ENCODE assay signal across 15 cellular contexts in the genomic region with DNA sequence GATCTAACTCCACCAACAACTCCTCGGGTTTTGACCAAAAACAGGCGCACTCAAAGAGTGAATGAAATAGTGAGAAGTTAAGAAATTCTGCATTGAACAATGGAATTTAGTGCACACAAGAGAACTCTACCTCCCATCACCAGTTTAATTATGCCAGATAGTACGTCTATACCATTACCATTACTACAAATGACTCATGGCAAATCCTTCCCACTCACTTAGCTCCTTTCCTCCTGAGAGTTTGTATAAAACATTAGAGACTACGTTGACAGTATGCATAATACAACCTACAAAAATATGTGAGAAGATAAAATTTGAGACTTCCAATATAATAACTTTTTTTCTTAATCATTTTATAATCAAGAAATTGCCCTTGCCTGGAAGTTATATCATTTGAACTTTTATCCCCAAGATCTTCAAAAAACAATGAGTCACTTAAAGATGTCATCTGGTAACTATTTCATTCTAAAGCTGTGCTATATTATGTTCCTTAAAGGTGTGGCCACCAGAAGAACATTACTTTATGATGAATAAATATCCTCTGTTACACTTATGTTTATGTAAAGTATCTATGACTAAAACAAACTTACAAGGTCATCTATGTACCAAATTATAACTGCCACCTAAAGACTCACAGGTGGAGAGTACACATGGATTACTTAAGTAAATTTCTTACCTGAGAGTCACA.
DNase-seq lines count a peak whose midpoint lies in the region; ATAC-seq and TF ChIP-seq lines count a peak whose summit lies in the region.
"Had no signal": no experiment of that assay in that cellular context is flagged by ENCODE, and none has a peak within 500 bp of the region (broad histone marks: within the 10 kb centered on the region; RNA-seq: fewer than 3 reads in every experiment).

No MANE protein-coding gene starts in this region.

- H3K79me1 ChIP-seq in trophoblast cell (ENCODE audit: low read length): no peaks in the 10 kb centered on the region

- peak overlapping the region; percentile 16 for H3K27ac Mint-ChIP-seq in activated CD8-positive, alpha-beta T cell treated with anti-CD3 and anti-CD28 coated beads for 36 hours
- no peak overlapping the region for H3K27ac Mint-ChIP-seq in activated CD8-positive, alpha-beta T cell treated with anti-CD3 and anti-CD28 coated beads, Interleukin-2, amount 10 ng/mL, durations not matched to agents 7 days and 5 days

- H3K36me3 ChIP-seq in trophoblast cell (ENCODE audit: control insufficient read depth in 1 of 2, insufficient read depth in 2 of 2, low read length in 2 of 2): no peaks in the 10 kb centered on the region
- H3K36me3 ChIP-seq: spleen, thoracic aorta had no signal

- H3K27ac ChIP-seq in trophoblast cell (ENCODE audit: low read depth, low read length): no peak overlapping the region
- H3K27ac ChIP-seq: thoracic aorta had no signal

- H2BK120ac ChIP-seq in trophoblast cell (ENCODE audit: insufficient read depth, low read length, poor library complexity): no peak overlapping the region

- no peak overlapping the region for H3K4ac ChIP-seq in trophoblast cell (ENCODE audit: low read depth, low read length)

- in situ Hi-C loops in astrocyte of the spinal cord (cut with HindIII; ENCODE audit: low sequenced_read_pairs): no loop called here

- peaks cover 80% of the 10 kb centered on the region for H3K4me1 Mint-ChIP-seq in activated CD8-positive, alpha-beta T cell treated with anti-CD3 and anti-CD28 coated beads for 36 hours (ENCODE audit: low read depth)
- peaks cover 81% of the 10 kb centered on the region for H3K4me1 Mint-ChIP-seq in activated CD8-positive, alpha-beta T cell treated with anti-CD3 and anti-CD28 coated beads, Interleukin-2, amount 10 ng/mL, durations not matched to agents 7 days and 5 days (ENCODE audit: low read depth)

- no peak overlapping the region for H4K12ac ChIP-seq in trophoblast cell (ENCODE audit: low read depth, low read length)

- no peak overlapping the region for H3K4me3 Mint-ChIP-seq in activated CD8-positive, alpha-beta T cell treated with anti-CD3 and anti-CD28 coated beads for 36 hours
- H3K4me3 Mint-ChIP-seq in activated CD8-positive, alpha-beta T cell treated with anti-CD3 and anti-CD28 coated beads, Interleukin-2, amount 10 ng/mL, durations not matched to agents 7 days and 5 days: no peak overlapping the region

- no peak overlapping the region for H4K91ac ChIP-seq in trophoblast cell (ENCODE audit: low read depth, low read length)

- peak; percentile 10 for ATAC-seq in activated CD8-positive, alpha-beta T cell treated with anti-CD3 and anti-CD28 coated beads for 36 hours
- no peak for ATAC-seq in activated CD8-positive, alpha-beta T cell treated with anti-CD3 and anti-CD28 coated beads, Interleukin-2, amount 10 ng/mL, durations not matched to agents 7 days and 5 days
- no peak for ATAC-seq in GM18519 (IDR thresholded peaks at IDR 0.05; ENCODE audit: low FRiP score, unreplicated experiment)
- no peak for ATAC-seq in HG03097 (IDR thresholded peaks at IDR 0.05; ENCODE audit: low FRiP score, unreplicated experiment)

- H3K18ac ChIP-seq in trophoblast cell (ENCODE audit: low read length): no peak overlapping the region

- TF ChIP-seq CTCF in activated CD8-positive, alpha-beta T cell treated with anti-CD3 and anti-CD28 coated beads for 36 hours (IDR thresholded peaks at IDR 0.05): no peak
- TF ChIP-seq CTCF in LNCaP clone FGC (IDR thresholded peaks at IDR 0.05; ENCODE audit: control insufficient read depth, extremely low read depth, insufficient read depth) (no peak), astrocyte of the spinal cord (IDR thresholded peaks at IDR 0.05; ENCODE audit: low read depth, low read length) (no peak)

- H4K8ac ChIP-seq in trophoblast cell (ENCODE audit: low read depth, low read length): no peak overlapping the region

- no peaks in the 10 kb centered on the region for H3K27me3 ChIP-seq in trophoblast cell (ENCODE audit: insufficient read depth, low read length)
- H3K27me3 ChIP-seq: spleen had no signal

- H3K4me2 ChIP-seq in trophoblast cell (ENCODE audit: low read length): no peak overlapping the region

- no peak overlapping the region for H2AFZ ChIP-seq in trophoblast cell (ENCODE audit: insufficient read depth, low read length, poor library complexity)

- H3K27me3 Mint-ChIP-seq in activated CD8-positive, alpha-beta T cell treated with anti-CD3 and anti-CD28 coated beads for 36 hours: no peaks in the 10 kb centered on the region
- no peaks in the 10 kb centered on the region for H3K27me3 Mint-ChIP-seq in activated CD8-positive, alpha-beta T cell treated with anti-CD3 and anti-CD28 coated beads, Interleukin-2, amount 10 ng/mL, durations not matched to agents 7 days and 5 days (ENCODE audit: low read depth)

- no peak overlapping the region for H2AK5ac ChIP-seq in trophoblast cell (ENCODE audit: low read length)

- no peak for DNase-seq in activated CD8-positive, alpha-beta T cell treated with anti-CD3 and anti-CD28 coated beads for 36 hours
- no peak for DNase-seq in activated CD8-positive, alpha-beta T cell treated with anti-CD3 and anti-CD28 coated beads, Interleukin-2, amount 10 ng/mL, durations not matched to agents 7 days and 5 days
- DNase-seq in LNCaP clone FGC (ENCODE audit: low read depth): peak; percentile 72
- DNase-seq in astrocyte of the spinal cord (ENCODE audit: low read depth, low spot score): peak; percentile 60
- DNase-seq in trophoblast cell: peak; percentile 56 to 85
- no peak for DNase-seq in T-helper 2 cell
- DNase-seq: ACHN, amygdala, COR-L47, NCI-H1092, occipital lobe, spleen had no signal

- H3K9me3 Mint-ChIP-seq in activated CD8-positive, alpha-beta T cell treated with anti-CD3 and anti-CD28 coated beads for 36 hours: peaks cover 14% of the 10 kb centered on the region
- H3K9me3 Mint-ChIP-seq in activated CD8-positive, alpha-beta T cell treated with anti-CD3 and anti-CD28 coated beads, Interleukin-2, amount 10 ng/mL, durations not matched to agents 7 days and 5 days (ENCODE audit: insufficient read depth): peaks cover 4% of the 10 kb centered on the region

- H2BK5ac ChIP-seq in trophoblast cell (ENCODE audit: low read depth, low read length, poor library complexity): no peak overlapping the region

- no peak overlapping the region for H3K23ac ChIP-seq in trophoblast cell (ENCODE audit: low read length)

- H3K9me3 ChIP-seq in trophoblast cell (ENCODE audit: insufficient read depth, low read depth, low read length): no peaks in the 10 kb centered on the region
- H3K9me3 ChIP-seq: spleen, thoracic aorta had no signal

- peaks cover 12% of the 10 kb centered on the region for H3K36me3 Mint-ChIP-seq in activated CD8-positive, alpha-beta T cell treated with anti-CD3 and anti-CD28 coated beads for 36 hours (ENCODE audit: low read depth)
- peaks cover 14% of the 10 kb centered on the region for H3K36me3 Mint-ChIP-seq in activated CD8-positive, alpha-beta T cell treated with anti-CD3 and anti-CD28 coated beads, Interleukin-2, amount 10 ng/mL, durations not matched to agents 7 days and 5 days (ENCODE audit: low read depth)

- no peak overlapping the region for H2BK12ac ChIP-seq in trophoblast cell (ENCODE audit: low read length)

- H3K79me2 ChIP-seq in trophoblast cell (ENCODE audit: control insufficient read depth, insufficient read depth, low read length, poor library complexity): no peaks in the 10 kb centered on the region

- no peak overlapping the region for H3K9ac ChIP-seq in trophoblast cell (ENCODE audit: low read length)

- intact Hi-C loops in activated CD8-positive, alpha-beta T cell treated with anti-CD3 and anti-CD28 coated beads for 36 hours (cut with micrococcal nuclease): loop anchor here (5.0 to 10.0 kb wide), 2 partner anchors 53 to 305 kb away; no protein-coding TSS in a partner anchor

- no peak overlapping the region for H3K4me3 ChIP-seq in LNCaP clone FGC (ENCODE audit: low read depth, low read length)
- no peak overlapping the region for H3K4me3 ChIP-seq in astrocyte of the spinal cord (ENCODE audit: low read depth, low read length)
- H3K4me3 ChIP-seq in trophoblast cell (ENCODE audit: low read depth, low read length): no peak overlapping the region
- H3K4me3 ChIP-seq: spleen, thoracic aorta had no signal

- no peak overlapping the region for H3K14ac ChIP-seq in trophoblast cell (ENCODE audit: low read length)

- POLR2A ChIA-PET in activated CD8-positive, alpha-beta T cell treated with anti-CD3 and anti-CD28 coated beads for 36 hours (lab: Charles Lee): interaction anchor here (0.6 to 0.7 kb wide), 2 partner anchors 17 to 56 kb away, joined by 3 read pairs; no protein-coding TSS in a partner anchor
- POLR2A ChIA-PET in activated CD8-positive, alpha-beta T cell treated with anti-CD3 and anti-CD28 coated beads, Interleukin-2, amount 10 ng/mL, durations not matched to agents 7 days and 5 days (lab: Charles Lee): no interaction called here

- CTCF ChIA-PET in activated CD8-positive, alpha-beta T cell treated with anti-CD3 and anti-CD28 coated beads for 36 hours (lab: Charles Lee): interaction anchor here (1.0 kb wide), 1 partner anchor 103 kb away, joined by 3 read pairs; no protein-coding TSS in a partner anchor
- CTCF ChIA-PET in activated CD8-positive, alpha-beta T cell treated with anti-CD3 and anti-CD28 coated beads, Interleukin-2, amount 10 ng/mL, durations not matched to agents 7 days and 5 days (lab: Charles Lee): no interaction called here

- WGBS in trophoblast cell (ENCODE audit: extremely low coverage, insufficient coverage, insufficient read length): no CpG with 5 or more reads among the region's 4 CpGs

- H3K4me1 ChIP-seq in trophoblast cell (ENCODE audit: control insufficient read depth in 1 of 2, insufficient read depth in 2 of 2, low read length in 2 of 2): peaks cover 8 to 10% of the 10 kb centered on the region in 2 experiments

Comparison
In these comparisons a context has a peak if more than half of its experiments do, and no peak if none do; other contexts are left out.
1. DNase-seq: peak in LNCaP clone FGC (single experiment), astrocyte of the spinal cord (single experiment) and trophoblast cell (2 of 2); none in activated CD8-positive, alpha-beta T cell treated with anti-CD3 and anti-CD28 coated beads for 36 hours (single experiment), activated CD8-positive, alpha-beta T cell treated with anti-CD3 and anti-CD28 coated beads, Interleukin-2, amount 10 ng/mL, durations not matched to agents 7 days and 5 days (single experiment) and T-helper 2 cell (0 of 5).